Comparison of ENCODE assay signal across 24 cellular contexts in genomic region chr13:26531751-26532150, GRCh38. TPM values are rescaled to one million over a fixed set of nuclear protein-coding genes. Genes with fewer than 3 reads are reported as not detected.
"Had no signal": no experiment of that assay in that cellular context is flagged by ENCODE, and none has a peak within 500 bp of the region (broad histone marks: within the 10 kb centered on the region; RNA-seq: fewer than 3 reads in every experiment).

No MANE protein-coding gene starts in this region.

- H3K36me3 Mint-ChIP-seq: brain; immature natural killer cell; naive thymus-derived CD4-positive, alpha-beta T cell; stimulated activated effector memory CD8-positive, alpha-beta T cell treated with anti-CD3 and anti-CD28 coated beads, Interleukin-12 subunit alpha, Interleukin-12 subunit beta, amount 100 ng/mL, for 72 hours had no signal

- H3K27ac ChIP-seq: hepatocyte, lower lobe of right lung, tibial artery, WERI-Rb-1 had no signal

- DNase-seq: activated CD4-positive, alpha-beta T cell treated with anti-CD3 and anti-CD28 coated beads for 1 hour; activated CD4-positive, alpha-beta T cell treated with anti-CD3 and anti-CD28 coated beads, Interleukin-2, amount 50 U/mL, for 1 hour; activated CD8-positive, alpha-beta T cell treated with anti-CD3 and anti-CD28 coated beads, Interleukin-2, amount 10 ng/mL, durations not matched to agents 7 days and 5 days; activated gamma-delta T cell treated with Interleukin-2 at 50 U/mL for 16 hours; activated T-cell treated with anti-CD3 and anti-CD28 coated beads, Interleukin-2, amount 50 U/mL, for 1 hour; aorta; effector memory CD4-positive, alpha-beta T cell; foreskin melanocyte; glutamatergic neuron; immature natural killer cell; lower lobe of right lung; naive thymus-derived CD4-positive, alpha-beta T cell; occipital lobe; posterior cingulate gyrus; small intestine; stimulated activated CD4-positive, alpha-beta T cell treated with anti-CD3 and anti-CD28 coated beads, Interleukin-2, amount 100 ng/mL, for 24 hours; stimulated activated naive CD8-positive, alpha-beta T cell treated with anti-CD3 and anti-CD28 coated beads, Interleukin-15, amount 100 ng/mL, for 72 hours; tibial artery; WERI-Rb-1 had no signal

- H3K9me3 Mint-ChIP-seq: brain; immature natural killer cell; neural crest cell; stimulated activated effector memory CD8-positive, alpha-beta T cell treated with anti-CD3 and anti-CD28 coated beads, Interleukin-12 subunit alpha, Interleukin-12 subunit beta, amount 100 ng/mL, for 72 hours; stimulated activated naive CD8-positive, alpha-beta T cell treated with anti-CD3 and anti-CD28 coated beads, Interleukin-15, amount 100 ng/mL, for 72 hours had no signal

- H3K4me3 Mint-ChIP-seq: activated CD8-positive, alpha-beta T cell treated with anti-CD3 and anti-CD28 coated beads, Interleukin-2, amount 10 ng/mL, durations not matched to agents 7 days and 5 days; brain; immature natural killer cell; naive thymus-derived CD4-positive, alpha-beta T cell; neural crest cell; stimulated activated effector memory CD8-positive, alpha-beta T cell treated with anti-CD3 and anti-CD28 coated beads, Interleukin-12 subunit alpha, Interleukin-12 subunit beta, amount 100 ng/mL, for 72 hours; stimulated activated naive CD8-positive, alpha-beta T cell treated with anti-CD3 and anti-CD28 coated beads, Interleukin-15, amount 100 ng/mL, for 72 hours had no signal

- H3K4me1 Mint-ChIP-seq: immature natural killer cell; naive thymus-derived CD4-positive, alpha-beta T cell; neural crest cell; stimulated activated effector memory CD8-positive, alpha-beta T cell treated with anti-CD3 and anti-CD28 coated beads, Interleukin-12 subunit alpha, Interleukin-12 subunit beta, amount 100 ng/mL, for 72 hours; stimulated activated naive CD8-positive, alpha-beta T cell treated with anti-CD3 and anti-CD28 coated beads, Interleukin-15, amount 100 ng/mL, for 72 hours had no signal

- H3K4me3 ChIP-seq: hepatocyte, lower lobe of right lung, tibial artery had no signal

- H3K27ac Mint-ChIP-seq: activated CD8-positive, alpha-beta T cell treated with anti-CD3 and anti-CD28 coated beads, Interleukin-2, amount 10 ng/mL, durations not matched to agents 7 days and 5 days; activated naive CD4-positive, alpha-beta T cell treated with anti-CD3 and anti-CD28 coated beads, Interleukin-2, amount 50 U/mL, for 72 hours; immature natural killer cell; naive thymus-derived CD4-positive, alpha-beta T cell; stimulated activated effector memory CD8-positive, alpha-beta T cell treated with anti-CD3 and anti-CD28 coated beads, Interleukin-12 subunit alpha, Interleukin-12 subunit beta, amount 100 ng/mL, for 72 hours had no signal

RNA-seq across cellular contexts. Expression of gene WASF3, which starts 25.7 kb away (rescaled TPM):
- total RNA-seq: activated CD8-positive, alpha-beta T cell treated with anti-CD3 and anti-CD28 coated beads, Interleukin-2, amount 10 ng/mL, durations not matched to agents 7 days and 5 days had no signal
